Comparison of ENCODE assay signal across 11 cellular contexts in genomic region chr7:88789480-88790064, GRCh38. TPM values are rescaled to one million over a fixed set of nuclear protein-coding genes. Genes with fewer than 3 reads are reported as not detected.
DNase-seq lines count a peak whose midpoint lies in the region; ATAC-seq and TF ChIP-seq lines count a peak whose summit lies in the region.
"Had no signal": no experiment of that assay in that cellular context is flagged by ENCODE, and none has a peak within 500 bp of the region (broad histone marks: within the 10 kb centered on the region; RNA-seq: fewer than 3 reads in every experiment).

No MANE protein-coding gene starts in this region.

- TF ChIP-seq CTCF in IMR-90 (conservative IDR thresholded peaks at IDR 0.05; ENCODE audit: low read depth, low read length) (peak; percentile 39), astrocyte of the spinal cord (IDR thresholded peaks at IDR 0.05; ENCODE audit: low read depth, low read length) (peak; percentile 38), left lung (IDR thresholded peaks at IDR 0.05) (peak in 1 of 2 donors; percentile 41)

- H3K79me1 ChIP-seq in IMR-90 (ENCODE audit: low read depth in 1 of 2, low read length in 2 of 2) = no peaks in the 10 kb centered on the region

- no peak overlapping the region for H4K91ac ChIP-seq in IMR-90 (ENCODE audit: insufficient read depth, low read depth, low read length)

- no peak for TF ChIP-seq POLR2A in IMR-90 (IDR thresholded peaks at IDR 0.05; ENCODE audit: low read depth, low read length)

- no peak overlapping the region for H2BK20ac ChIP-seq in IMR-90 (ENCODE audit: low read depth, low read length)

- no peak overlapping the region for H2BK15ac ChIP-seq in IMR-90 (ENCODE audit: low read depth, low read length)

- peak; percentile 8; the same call in 1 of the 2 replicates for TF ChIP-seq RAD21 in IMR-90 (IDR thresholded peaks at IDR 0.05; ENCODE audit: low read length)

- no peak overlapping the region for H2AFZ ChIP-seq in IMR-90 (replicated peaks; ENCODE audit: low read length, poor library complexity)

- H3K23ac ChIP-seq in IMR-90 (ENCODE audit: low read depth, low read length) = no peak overlapping the region

- H2AK5ac ChIP-seq in IMR-90 (ENCODE audit: low read depth, low read length) = no peak overlapping the region

- H3K9me3 ChIP-seq in IMR-90 (ENCODE audit: control insufficient read depth, insufficient read depth, low read length) (no peaks in the 10 kb centered on the region), left lung (no peaks in the 10 kb centered on the region), aorta (ENCODE audit: control insufficient read depth, low read length) (no peaks in the 10 kb centered on the region)
- H3K9me3 ChIP-seq: BLaER1 treated with 17β-estradiol and CSF1 and Interleukin-3, amounts not matched to agents 10 nM and 100 nM; neutrophil had no signal

- in situ Hi-C loops in IMR-90 (cut with MboI; ENCODE audit: low sequenced_read_pairs) = loop anchor here (25.0 kb wide), 2 partner anchors 1298 to 1523 kb away; partner anchors contain the start of gene FAM237B
- in situ Hi-C loops in astrocyte of the spinal cord (cut with HindIII; ENCODE audit: low sequenced_read_pairs) = no loop called here

- WGBS in IMR-90 (ENCODE audit: extremely low coverage in 2 of 2, insufficient read length in 1 of 2), 2 experiments = no CpG with 5 or more reads among the region's 2 CpGs
- WGBS in aorta, 2 donors = 60 to 64% methylated on average over 2 of the region's 2 CpGs

- H2AK9ac ChIP-seq in IMR-90 (replicated peaks; ENCODE audit: low read depth, low read length, poor library complexity) = no peak overlapping the region

- no peak overlapping the region for H4K5ac ChIP-seq in IMR-90 (ENCODE audit: low read depth, low read length)

- CTCF ChIA-PET in IMR-90 (lab: Yijun Ruan, JAX) = no interaction called here

- no peak for ATAC-seq in IMR-90 (ENCODE audit: low read depth)
- no peak for ATAC-seq in left lung
- no peak for ATAC-seq in aorta (ENCODE audit: low FRiP score)

- H3K27ac ChIP-seq in IMR-90 (ENCODE audit: insufficient read depth, low read length) (no peak overlapping the region), left lung (no peak overlapping the region), aorta (ENCODE audit: low read depth in 1 of 2, low read length in 2 of 2) (no peak overlapping the region)
- H3K27ac ChIP-seq: BLaER1 treated with 17β-estradiol and CSF1 and Interleukin-3, amounts not matched to agents 10 nM and 100 nM; neutrophil had no signal

- DNase-seq in NCI-H1105 treated with DMSO at 0.1 percent for 48 hours (lab: John Stamatoyannopoulos, UW) (peak; percentile 42), NCI-H1105 (lab: John Stamatoyannopoulos, UW) (no peak), IMR-90 (peak; percentile 2), astrocyte of the spinal cord (ENCODE audit: low read depth, low spot score) (peak; percentile 26), myocyte (ENCODE audit: low read depth) (peak; percentile 34), left lung (no peak), aorta (no peak), NCI-H146 treated with DMSO at 0.1 percent for 48 hours (lab: John Stamatoyannopoulos, UW; ENCODE audit: unreplicated experiment) (no peak)

- H4K20me1 ChIP-seq in IMR-90 (ENCODE audit: insufficient read depth, low read length) = no peaks in the 10 kb centered on the region
- H4K20me1 ChIP-seq: BLaER1 treated with 17β-estradiol and CSF1 and Interleukin-3, amounts not matched to agents 10 nM and 100 nM had no signal

- no peak overlapping the region for H3K14ac ChIP-seq in IMR-90 (replicated peaks; ENCODE audit: low read depth, low read length)

- no peaks in the 10 kb centered on the region for H3K4me1 ChIP-seq in IMR-90 (ENCODE audit: control insufficient read depth, insufficient read depth, low read length)
- H3K4me1 ChIP-seq in left lung = no peaks in the 10 kb centered on the region
- H3K4me1 ChIP-seq in aorta (ENCODE audit: control insufficient read depth in 1 of 2, insufficient read depth in 2 of 2, low read length in 2 of 2) = no peaks in the 10 kb centered on the region
- H3K4me1 ChIP-seq: BLaER1 treated with 17β-estradiol and CSF1 and Interleukin-3, amounts not matched to agents 10 nM and 100 nM had no signal

- H3K18ac ChIP-seq in IMR-90 (ENCODE audit: low read depth, low read length) = no peak overlapping the region

- H3K4ac ChIP-seq in IMR-90 (ENCODE audit: low read depth, low read length) = no peak overlapping the region

- no peak overlapping the region for H3K4me2 ChIP-seq in IMR-90 (ENCODE audit: low read depth, low read length)
- H3K4me2 ChIP-seq: BLaER1 treated with 17β-estradiol and CSF1 and Interleukin-3, amounts not matched to agents 10 nM and 100 nM had no signal

- H3K9ac ChIP-seq in IMR-90 (ENCODE audit: low read depth, low read length) = no peak overlapping the region
- H3K9ac ChIP-seq: BLaER1 treated with 17β-estradiol and CSF1 and Interleukin-3, amounts not matched to agents 10 nM and 100 nM had no signal

- H3K36me3 ChIP-seq in IMR-90 (ENCODE audit: control insufficient read depth, insufficient read depth, low read length) = no peaks in the 10 kb centered on the region
- no peaks in the 10 kb centered on the region for H3K36me3 ChIP-seq in left lung
- H3K36me3 ChIP-seq in aorta (ENCODE audit: control insufficient read depth in 1 of 2, insufficient read depth in 2 of 2, low read length in 1 of 2) = no peaks in the 10 kb centered on the region
- H3K36me3 ChIP-seq: BLaER1 treated with 17β-estradiol and CSF1 and Interleukin-3, amounts not matched to agents 10 nM and 100 nM; neutrophil had no signal

- intact Hi-C loops in IMR-90 (cut with micrococcal nuclease) = loop anchor here (5.0 kb wide), 1 partner anchor 1328 kb away; no protein-coding TSS in a partner anchor
- intact Hi-C loops in left lung (cut with DNase I) = no loop called here
- intact Hi-C loops in aorta (cut with DNase I) = no loop called here

- H3K9me1 ChIP-seq in IMR-90 (ENCODE audit: insufficient read depth, low read length) = no peaks in the 10 kb centered on the region

- no peak overlapping the region for H2BK5ac ChIP-seq in IMR-90 (ENCODE audit: low read depth, low read length, poor library complexity, severe bottlenecking)

- H3K4me3 ChIP-seq in IMR-90 (ENCODE audit: insufficient read depth, low read depth, low read length) = no peak overlapping the region
- H3K4me3 ChIP-seq in astrocyte of the spinal cord (ENCODE audit: low read depth, low read length) = no peak overlapping the region
- no peak overlapping the region for H3K4me3 ChIP-seq in left lung
- H3K4me3 ChIP-seq in aorta (ENCODE audit: low read length in 2 of 2) = no peak overlapping the region
- H3K4me3 ChIP-seq: BLaER1 treated with 17β-estradiol and CSF1 and Interleukin-3, amounts not matched to agents 10 nM and 100 nM had no signal

- dilution Hi-C loops in IMR-90 (cut with HindIII; ENCODE audit: low sequenced_read_pairs, unreplicated experiment) = no loop called here

- H2BK120ac ChIP-seq in IMR-90 (ENCODE audit: low read depth, low read length) = no peak overlapping the region

- BruUV-seq in IMR-90 (replicated peaks; lab: Mats Ljungman, UMichigan) = no TSS peak

- no peak overlapping the region for H4K8ac ChIP-seq in IMR-90 (ENCODE audit: low read depth in 2 of 2, low read length in 2 of 2)

- H3K56ac ChIP-seq in IMR-90 (ENCODE audit: extremely low read depth, insufficient read depth, low read length) = no peak overlapping the region

- H3K27me3 ChIP-seq in IMR-90 (ENCODE audit: control insufficient read depth, insufficient read depth, low read length) (no peaks in the 10 kb centered on the region), left lung (no peaks in the 10 kb centered on the region), aorta (ENCODE audit: control insufficient read depth in 1 of 2, insufficient read depth in 2 of 2, low read length in 1 of 2) (no peaks in the 10 kb centered on the region)
- H3K27me3 ChIP-seq: BLaER1 treated with 17β-estradiol and CSF1 and Interleukin-3, amounts not matched to agents 10 nM and 100 nM; neutrophil had no signal

- POLR2A ChIA-PET in IMR-90 (lab: Charles Lee; ENCODE audit: unreplicated experiment) = no interaction called here

TF ChIP-seq in IMR-90, 13 proteins besides CTCF, POLR2A, EP300 and RAD21:
- TF ChIP-seq USF2 (IDR thresholded peaks at IDR 0.05; ENCODE audit: low read depth, low read length) = no peak
- TF ChIP-seq SMC3 (IDR thresholded peaks at IDR 0.05; ENCODE audit: low read depth, low read length) = 0 out of 2 replicates have a peak, but pooled peaks have one; percentile 30
TF ChIP-seq in IMR-90: peak in this region for 1.

RNA-seq across cellular contexts. Expression of gene TEX47, which starts 6.0 kb away (rescaled TPM):
- total RNA-seq in IMR-90 (2012; rRNA removed) (not detected in 2 replicates), myocyte (not detected in 2 replicates), left lung (not detected), aorta (not detected)
- polyA plus RNA-seq in IMR-90 (2012; rRNA removed) (not detected in 2 replicates), aorta (not detected)
- polyA plus RNA-seq in IMR-90 (2012; cell fraction: cytosol; rRNA removed) = not detected in 2 replicates
- not detected in 2 replicates for polyA plus RNA-seq in IMR-90 (2012; cell fraction: nucleus; rRNA removed; ENCODE audit: low replicate concordance)
- not detected for polyA plus RNA-seq in myocyte (2012)
- total RNA-seq: T-helper 2 cell treated with Interferon-gamma antibody and Interleukin-4, amounts not matched to agents 100 ng/mL and 5 ng/mL, for 36 hours had no signal

RNA-seq across cellular contexts. Expression of gene ZNF804B, which starts 30.1 kb away (rescaled TPM):
- total RNA-seq in IMR-90 (2012; rRNA removed) (not detected in 2 replicates), myocyte (not detected in 2 replicates), left lung (not detected), aorta (not detected)
- polyA plus RNA-seq in IMR-90 (2012; rRNA removed) (not detected in 2 replicates), aorta (not detected)
- not detected in 2 replicates for polyA plus RNA-seq in IMR-90 (2012; cell fraction: cytosol; rRNA removed)
- not detected in 2 replicates for polyA plus RNA-seq in IMR-90 (2012; cell fraction: nucleus; rRNA removed; ENCODE audit: low replicate concordance)
- not detected for polyA plus RNA-seq in myocyte (2012)
- total RNA-seq: T-helper 2 cell treated with Interferon-gamma antibody and Interleukin-4, amounts not matched to agents 100 ng/mL and 5 ng/mL, for 36 hours had no signal

Comparison
In these comparisons a context has a peak if more than half of its experiments do, and no peak if none do; other contexts are left out.
1. DNase-seq: peak in NCI-H1105 treated with DMSO at 0.1 percent for 48 hours (single experiment), IMR-90 (single experiment), astrocyte of the spinal cord (single experiment) and myocyte (single experiment); none in NCI-H1105 (single experiment), left lung (0 of 2), aorta (0 of 2) and NCI-H146 treated with DMSO at 0.1 percent for 48 hours (single experiment).